Comparison of ENCODE assay signal across 18 cellular contexts in genomic region chr12:12521923-12522322, GRCh38. TPM values are rescaled to one million over a fixed set of nuclear protein-coding genes. Genes with fewer than 3 reads are reported as not detected.
DNase-seq lines count a peak whose midpoint lies in the region; ATAC-seq and TF ChIP-seq lines count a peak whose summit lies in the region.
"Had no signal": no experiment of that assay in that cellular context is flagged by ENCODE, and none has a peak within 500 bp of the region (broad histone marks: within the 10 kb centered on the region; RNA-seq: fewer than 3 reads in every experiment).

No MANE protein-coding gene starts in this region.

- peak; percentile 52 for DNase-seq in Ammon's horn (ENCODE audit: low spot score)
- DNase-seq in globus pallidus (ENCODE audit: low spot score), result peak; percentile 66
- DNase-seq in neural progenitor cell (ENCODE audit: low spot score), result no peak
- DNase-seq in cerebellar cortex (ENCODE audit: low spot score), result no peak
- no peak for DNase-seq in NCI-H510A (lab: John Stamatoyannopoulos, UW)
- DNase-seq in DMS53 (lab: John Stamatoyannopoulos, UW), result no peak
- DNase-seq: effector memory CD4-positive, alpha-beta T cell; mesenchymal stem cell; NCI-H1092; NCI-H2081 treated with DMSO at 0.1 percent for 48 hours; PC-3; stimulated activated CD4-positive, alpha-beta T cell treated with anti-CD3 and anti-CD28 coated beads, Interleukin-1b, Interleukin-23, amount 100 ng/mL, for 48 hours; upper lobe of right lung had no signal

- H3K27me3 ChIP-seq in HUES64 (ENCODE audit: insufficient read depth, low read length), result no peaks in the 10 kb centered on the region
- no peaks in the 10 kb centered on the region for H3K27me3 ChIP-seq in neural progenitor cell
- H3K27me3 ChIP-seq: upper lobe of right lung had no signal

- ATAC-seq in HG03196 (IDR thresholded peaks at IDR 0.05; ENCODE audit: unreplicated experiment), result no peak
- ATAC-seq: PC-3, upper lobe of right lung had no signal

- H3K4me3 ChIP-seq in HUES64 (ENCODE audit: low read length) (no peak overlapping the region), neural progenitor cell (no peak overlapping the region)
- H3K4me3 ChIP-seq: upper lobe of right lung had no signal

- no peaks in the 10 kb centered on the region for H3K9me3 ChIP-seq in HUES64 (ENCODE audit: insufficient read depth, low read depth, low read length)
- H3K9me3 ChIP-seq in neural progenitor cell (ENCODE audit: low read depth), result no peaks in the 10 kb centered on the region
- H3K9me3 ChIP-seq: upper lobe of right lung had no signal

- H3K4me1 Mint-ChIP-seq in neural progenitor cell, result peaks cover 30% of the 10 kb centered on the region

- H3K9ac ChIP-seq in HUES64 (ENCODE audit: low read depth, low read length) (no peak overlapping the region), neural progenitor cell (no peak overlapping the region)
- H3K9ac ChIP-seq: KMS-11 had no signal

- H3K4me1 ChIP-seq in HUES64 (ENCODE audit: insufficient read depth, low read length) (peaks cover 40% of the 10 kb centered on the region), neural progenitor cell (peaks cover 37% of the 10 kb centered on the region)
- H3K4me1 ChIP-seq: upper lobe of right lung had no signal

- no peak overlapping the region for H2AFZ ChIP-seq in neural progenitor cell (replicated peaks)

- no peak overlapping the region for H3K27ac Mint-ChIP-seq in neural progenitor cell
- H3K27ac Mint-ChIP-seq: stimulated activated naive CD8-positive, alpha-beta T cell treated with anti-CD3 and anti-CD28 coated beads, Interleukin-15, Interleukin-2, amounts not matched to agents 100 ng/mL and 50 ng/mL, for 24 hours; T-helper 2 cell treated with Interferon-gamma antibody and Interleukin-4, amounts not matched to agents 5 μg/mL and 100 μg/mL, for 36 hours had no signal

- 81% methylated on average over 6 of the region's 6 CpGs for WGBS in HUES64

- no peak overlapping the region for H3K4me3 Mint-ChIP-seq in neural progenitor cell
- H3K4me3 Mint-ChIP-seq: stimulated activated naive CD8-positive, alpha-beta T cell treated with anti-CD3 and anti-CD28 coated beads, Interleukin-15, Interleukin-2, amounts not matched to agents 100 ng/mL and 50 ng/mL, for 24 hours; T-helper 2 cell treated with Interferon-gamma antibody and Interleukin-4, amounts not matched to agents 5 μg/mL and 100 μg/mL, for 36 hours had no signal

- H3K79me2 ChIP-seq in neural progenitor cell (ENCODE audit: low read depth), result peaks cover 44% of the 10 kb centered on the region

- peaks cover 2% of the 10 kb centered on the region for H3K27me3 Mint-ChIP-seq in neural progenitor cell (ENCODE audit: insufficient read depth, low read depth)
- H3K27me3 Mint-ChIP-seq: stimulated activated naive CD8-positive, alpha-beta T cell treated with anti-CD3 and anti-CD28 coated beads, Interleukin-15, Interleukin-2, amounts not matched to agents 100 ng/mL and 50 ng/mL, for 24 hours had no signal

- H3K4me2 ChIP-seq in neural progenitor cell, result no peak overlapping the region
- H3K4me2 ChIP-seq: KMS-11 had no signal

- H3K36me3 ChIP-seq in HUES64 (ENCODE audit: insufficient read depth, low read length), result peaks cover 28% of the 10 kb centered on the region
- peaks cover 8% of the 10 kb centered on the region for H3K36me3 ChIP-seq in neural progenitor cell

- H3K27ac ChIP-seq in HUES64 (ENCODE audit: low read depth, low read length) (0 out of 2 replicates have a peak overlapping the region, but pooled peaks have one; percentile 41), neural progenitor cell (peak overlapping the region; percentile 30)
- H3K27ac ChIP-seq: KMS-11, upper lobe of right lung had no signal

- H3F3A ChIP-seq in neural progenitor cell (ENCODE audit: low read depth), result peaks cover 18% of the 10 kb centered on the region

- TF ChIP-seq CTCF in neural progenitor cell (IDR thresholded peaks at IDR 0.05), result no peak

- H4K20me1 ChIP-seq in neural progenitor cell (ENCODE audit: low read depth), result peaks cover 18% of the 10 kb centered on the region

- no peaks in the 10 kb centered on the region for H3K9me3 Mint-ChIP-seq in neural progenitor cell
- H3K9me3 Mint-ChIP-seq: stimulated activated naive CD8-positive, alpha-beta T cell treated with anti-CD3 and anti-CD28 coated beads, Interleukin-15, Interleukin-2, amounts not matched to agents 100 ng/mL and 50 ng/mL, for 24 hours; T-helper 2 cell treated with Interferon-gamma antibody and Interleukin-4, amounts not matched to agents 5 μg/mL and 100 μg/mL, for 36 hours had no signal

- peaks cover 20% of the 10 kb centered on the region for H3K36me3 Mint-ChIP-seq in neural progenitor cell

RNA-seq across cellular contexts. Expression of gene DUSP16, which starts 40.7 kb away (rescaled TPM):
- 21.6 TPM for polyA plus RNA-seq in HUES64 (2013, experiment 1 of 2)
- polyA plus RNA-seq in HUES64 (2013, experiment 2 of 2), result 18.7 TPM
- 24.0 and 26.1 TPM in 2 replicates for total RNA-seq in neural progenitor cell (ENCODE audit: low replicate concordance)

Comparison
In these comparisons a context has a peak if more than half of its experiments do, and no peak if none do; other contexts are left out.
1. DNase-seq: peak in Ammon's horn (single experiment) and globus pallidus (single experiment); none in neural progenitor cell (single experiment), cerebellar cortex (single experiment), NCI-H510A (single experiment) and DMS53 (single experiment).